18 cellular contexts compared by ENCODE assay signal in genomic region chr12:57821474-57822214, GRCh38. TPM values are rescaled to one million over a fixed set of nuclear protein-coding genes. Genes with fewer than 3 reads are reported as not detected.
A peak's percentile ranks its signal among the peaks of the same experiment; 100 is the strongest.
DNase-seq lines count a peak whose midpoint lies in the region; ATAC-seq and TF ChIP-seq lines count a peak whose summit lies in the region.
"Had no signal": no experiment of that assay in that cellular context is flagged by ENCODE, and none has a peak within 500 bp of the region (broad histone marks: within the 10 kb centered on the region; RNA-seq: fewer than 3 reads in every experiment).

No MANE protein-coding gene starts in this region.

- TF ChIP-seq EP300 in upper lobe of left lung (IDR thresholded peaks at IDR 0.05): no peak

- H3K9me3 Mint-ChIP-seq in brain (no peaks in the 10 kb centered on the region), progenitor cell of endocrine pancreas (ENCODE audit: low read depth) (no peaks in the 10 kb centered on the region)
- H3K9me3 Mint-ChIP-seq: CD14-positive monocyte, HFFc6 had no signal

- H3K27ac Mint-ChIP-seq in brain: peak overlapping the region in 3 of 5 experiments; percentile 48 to 68 (median 68)
- H3K27ac Mint-ChIP-seq in progenitor cell of endocrine pancreas: peak overlapping the region; percentile 45

- H3K4me3 ChIP-seq in heart left ventricle (no peak overlapping the region), right atrium auricular region (no peak overlapping the region), upper lobe of left lung (no peak overlapping the region), aorta (ENCODE audit: low read length in 2 of 2) (no peak overlapping the region)
- H3K4me3 ChIP-seq: MG63 had no signal

- H3K4me1 Mint-ChIP-seq in brain (peaks cover 5% of the 10 kb centered on the region), progenitor cell of endocrine pancreas (ENCODE audit: low read depth) (peaks cover 18% of the 10 kb centered on the region)

- H3K4me3 Mint-ChIP-seq in brain (no peak overlapping the region), progenitor cell of endocrine pancreas (ENCODE audit: low read depth) (no peak overlapping the region)
- H3K4me3 Mint-ChIP-seq: CD14-positive monocyte, HFFc6 had no signal

- H3K36me3 Mint-ChIP-seq in brain (peaks cover 56% of the 10 kb centered on the region), progenitor cell of endocrine pancreas (ENCODE audit: insufficient read depth) (peaks cover 20% of the 10 kb centered on the region)

- TF ChIP-seq CTCF in heart left ventricle (IDR thresholded peaks at IDR 0.05): no peak
- TF ChIP-seq CTCF in right atrium auricular region (IDR thresholded peaks at IDR 0.05): no peak
- TF ChIP-seq CTCF in brain (conservative IDR thresholded peaks at IDR 0.05): no peak
- no peak for TF ChIP-seq CTCF in progenitor cell of endocrine pancreas (IDR thresholded peaks at IDR 0.05; ENCODE audit: unreplicated experiment)
- no peak for TF ChIP-seq CTCF in upper lobe of left lung (IDR thresholded peaks at IDR 0.05)

- 78 to 85% (median 82%) methylated on average over 10 of the region's 10 CpGs for WGBS in heart left ventricle, 4 donors
- WGBS in upper lobe of left lung, 2 donors: 84 to 85% methylated on average over 10 of the region's 10 CpGs
- WGBS in aorta, 2 donors: 67 to 75% methylated on average over 10 of the region's 10 CpGs

- H3K27ac ChIP-seq in heart left ventricle: peak overlapping the region; percentile 32 to 77 (median 64)
- H3K27ac ChIP-seq in right atrium auricular region: peak overlapping the region in 1 of 2 donors; percentile 2
- H3K27ac ChIP-seq in upper lobe of left lung: peak overlapping the region in 3 of 4 donors; percentile 55 to 88 (median 84)
- no peak overlapping the region for H3K27ac ChIP-seq in aorta (ENCODE audit: low read depth in 1 of 2, low read length in 2 of 2)
- H3K27ac ChIP-seq: KMS-11 had no signal

- TF ChIP-seq POLR2A in heart left ventricle (IDR thresholded peaks at IDR 0.05) (no peak), upper lobe of left lung (IDR thresholded peaks at IDR 0.05) (no peak)

- no peak for ATAC-seq in heart left ventricle
- ATAC-seq in upper lobe of left lung (ENCODE audit: low FRiP score in 2 of 2): no peak
- ATAC-seq in aorta (ENCODE audit: low FRiP score): no peak
- ATAC-seq: Panc1 had no signal

- H3K27me3 Mint-ChIP-seq in brain (peaks cover 8% of the 10 kb centered on the region), progenitor cell of endocrine pancreas (no peaks in the 10 kb centered on the region)

- H3K9me3 ChIP-seq in heart left ventricle: no peaks in the 10 kb centered on the region
- no peaks in the 10 kb centered on the region for H3K9me3 ChIP-seq in right atrium auricular region
- no peaks in the 10 kb centered on the region for H3K9me3 ChIP-seq in upper lobe of left lung
- H3K9me3 ChIP-seq in aorta (ENCODE audit: control insufficient read depth, low read length): no peaks in the 10 kb centered on the region
- H3K9me3 ChIP-seq: Caco-2, MG63 had no signal

- H3K4me1 ChIP-seq in heart left ventricle (peaks cover 2 to 61% (median 45%) of the 10 kb centered on the region in 12 donors), right atrium auricular region (peaks cover 0 to 48% of the 10 kb centered on the region in 2 donors), upper lobe of left lung (peaks cover 47 to 74% (median 59%) of the 10 kb centered on the region in 4 donors), aorta (ENCODE audit: control insufficient read depth in 1 of 2, insufficient read depth in 2 of 2, low read length in 2 of 2) (no peaks in the 10 kb centered on the region)
- H3K4me1 ChIP-seq: Caco-2 had no signal

- H3K27me3 ChIP-seq in heart left ventricle: no peaks in the 10 kb centered on the region
- no peaks in the 10 kb centered on the region for H3K27me3 ChIP-seq in right atrium auricular region
- no peaks in the 10 kb centered on the region for H3K27me3 ChIP-seq in upper lobe of left lung
- no peaks in the 10 kb centered on the region for H3K27me3 ChIP-seq in aorta (ENCODE audit: control insufficient read depth in 1 of 2, insufficient read depth in 2 of 2, low read length in 1 of 2)
- H3K27me3 ChIP-seq: MG63 had no signal

- DNase-seq in heart left ventricle (no peak), right atrium auricular region (ENCODE audit: low spot score) (no peak), progenitor cell of endocrine pancreas (ENCODE audit: low spot score, unreplicated experiment) (no peak), upper lobe of left lung (no peak), aorta (no peak), GM19238 (ENCODE audit: insufficient read length, low spot score) (no peak)
- DNase-seq in activated CD4-positive, CD25-positive, alpha-beta regulatory T cell treated with anti-CD3 and anti-CD28 coated beads, Interleukin-2, amount 50 U/mL, for 72 hours: no peak
- DNase-seq: Caco-2, HFFc6, MG63, NCI-H1105 treated with DMSO at 0.1 percent for 48 hours, NCI-H1930, NCI-H2171, NCI-H774 had no signal

- H3K36me3 ChIP-seq in heart left ventricle: peaks cover 5 to 85% (median 78%) of the 10 kb centered on the region in 9 donors
- peaks cover 85% of the 10 kb centered on the region for H3K36me3 ChIP-seq in right atrium auricular region
- H3K36me3 ChIP-seq in upper lobe of left lung: peaks cover 51 to 84% (median 71%) of the 10 kb centered on the region in 4 donors
- H3K36me3 ChIP-seq in aorta (ENCODE audit: control insufficient read depth in 1 of 2, insufficient read depth in 2 of 2, low read length in 1 of 2): peaks cover 14 to 31% of the 10 kb centered on the region in 2 donors

- intact Hi-C loops in heart left ventricle (cut with DNase I) (no loop called here), aorta (cut with DNase I) (no loop called here)

RNA-seq across cellular contexts. Expression of gene AVIL, which starts 3.1 kb away (rescaled TPM):
- total RNA-seq in heart left ventricle (1 to 10 TPM; 1.3 to 6.2 (median 2.4) TPM), right atrium auricular region (1 to 10 TPM; 1.3 to 2.6 TPM), progenitor cell of endocrine pancreas (3.9 and 4.4 TPM in 2 replicates), upper lobe of left lung (10 to 100 TPM in 3 of 6 donors, 1 to 10 TPM in 3; 4.9 to 57.6 (median 8.7) TPM), aorta (10 to 100 TPM; 11.5 to 26.8 TPM)
- polyA plus RNA-seq in heart left ventricle (1 to 10 TPM; 1.9 to 2.1 TPM), brain (ENCODE audit: insufficient read depth, low read depth, low replicate concordance) (1.0 TPM), aorta (1 to 10 TPM; 5.5 to 7.2 TPM)

RNA-seq across cellular contexts. Expression of gene CTDSP2, which starts 24.9 kb away (rescaled TPM):
- 100 to 1,000 TPM in 3 of 9 donors, 10 to 100 TPM in 6; 69.9 to 191 (median 89.3) TPM for total RNA-seq in heart left ventricle
- 10 to 100 TPM; 28.0 to 68.4 TPM for polyA plus RNA-seq in heart left ventricle
- total RNA-seq in right atrium auricular region: 100 to 1,000 TPM in 1 of 2 donors, 10 to 100 TPM in 1; 67.6 to 105 TPM
- polyA plus RNA-seq in brain (ENCODE audit: insufficient read depth, low read depth, low replicate concordance): 67.6 TPM
- 134 and 145 TPM in 2 replicates for total RNA-seq in progenitor cell of endocrine pancreas
- total RNA-seq in upper lobe of left lung: 100 to 1,000 TPM; 153 to 226 (median 175) TPM
- total RNA-seq in aorta: 100 to 1,000 TPM; 187 to 252 TPM
- polyA plus RNA-seq in aorta: 10 to 100 TPM; 51.2 to 91.7 TPM

RNA-seq across cellular contexts. Expression of gene TSFM, which starts 39.1 kb away (rescaled TPM):
- total RNA-seq in heart left ventricle (10 to 100 TPM; 38.8 to 62.5 (median 45.4) TPM), right atrium auricular region (10 to 100 TPM; 20.0 to 23.2 TPM), progenitor cell of endocrine pancreas (25.7 and 30.0 TPM in 2 replicates), upper lobe of left lung (10 to 100 TPM in 4 of 6 donors, 1 to 10 TPM in 2; 5.0 to 34.0 (median 22.8) TPM), aorta (10 to 100 TPM; 15.0 to 17.2 TPM)
- polyA plus RNA-seq in heart left ventricle (10 to 100 TPM; 37.6 to 80.8 TPM), brain (ENCODE audit: insufficient read depth, low read depth, low replicate concordance) (42.1 TPM), aorta (10 to 100 TPM; 21.4 to 22.9 TPM)

RNA-seq across cellular contexts. Expression of gene EEF1AKMT3, which starts 49.2 kb away (rescaled TPM):
- total RNA-seq in heart left ventricle (1 to 10 TPM; 1.2 to 4.5 (median 1.9) TPM), right atrium auricular region (1 to 10 TPM; 1.9 to 3.6 TPM), progenitor cell of endocrine pancreas (5.6 and 6.7 TPM in 2 replicates), upper lobe of left lung (10 to 100 TPM in 2 of 6 donors, 1 to 10 TPM in 4; 4.2 to 18.3 (median 6.4) TPM), aorta (10 to 100 TPM in 1 of 2 donors, 1 to 10 TPM in 1; 8.4 to 10.9 TPM)
- polyA plus RNA-seq in heart left ventricle (1 to 10 TPM in 1 of 2 donors, under 1 TPM in 1; 0.84 to 1.2 TPM), brain (ENCODE audit: insufficient read depth, low read depth, low replicate concordance) (4.7 TPM), aorta (1 to 10 TPM; 4.5 to 6.7 TPM)

RNA-seq across cellular contexts. Expression of gene METTL1, which starts 49.7 kb away (rescaled TPM):
- 10 to 100 TPM in 3 of 9 donors, 1 to 10 TPM in 5, under 1 TPM in 1; 0.95 to 16.6 (median 7.7) TPM for total RNA-seq in heart left ventricle
- polyA plus RNA-seq in heart left ventricle: 10 to 100 TPM in 1 of 2 donors, 1 to 10 TPM in 1; 9.4 to 28.5 TPM
- 1 to 10 TPM; 1.5 to 8.5 TPM for total RNA-seq in right atrium auricular region
- 11.5 TPM for polyA plus RNA-seq in brain (ENCODE audit: insufficient read depth, low read depth, low replicate concordance)
- total RNA-seq in progenitor cell of endocrine pancreas: 23.3 and 27.5 TPM in 2 replicates
- 10 to 100 TPM in 4 of 6 donors, 1 to 10 TPM in 2; 1.3 to 30.2 (median 16.9) TPM for total RNA-seq in upper lobe of left lung
- total RNA-seq in aorta: 10 to 100 TPM; 15.4 to 16.2 TPM
- 10 to 100 TPM in 1 of 2 donors, 1 to 10 TPM in 1; 9.5 to 16.1 TPM for polyA plus RNA-seq in aorta

Comparison
In these comparisons a context has a peak if more than half of its experiments do, and no peak if none do; other contexts are left out.
1. H3K27ac ChIP-seq: peak in heart left ventricle (12 of 12) and upper lobe of left lung (3 of 4); none in aorta (0 of 2).